Comparison of ENCODE assay signal across 12 cellular contexts in genomic region chr22:35947794-35948425, GRCh38.
"Had no signal": no experiment of that assay in that cellular context is flagged by ENCODE, and none has a peak within 500 bp of the region (broad histone marks: within the 10 kb centered on the region; RNA-seq: fewer than 3 reads in every experiment).

No MANE protein-coding gene starts in this region.

- H3K36me3 Mint-ChIP-seq: activated naive CD8-positive, alpha-beta T cell had no signal

- H3K27ac Mint-ChIP-seq: activated naive CD8-positive, alpha-beta T cell; mesothelial cell of epicardium; neural progenitor cell had no signal

- H3K27me3 Mint-ChIP-seq: activated naive CD8-positive, alpha-beta T cell had no signal

- DNase-seq: activated effector memory CD4-positive, alpha-beta T cell treated with Interleukin-2 at 50 U/mL for 16 hours; activated T-cell treated with anti-CD3 and anti-CD28 coated beads, Interleukin-2, amount 50 U/mL, for 1 hour; kidney glomerular epithelial cell; pancreas; stimulated activated CD4-positive, alpha-beta T cell treated with anti-CD3 and anti-CD28 coated beads, Interleukin-15, amount 100 ng/mL, for 24 hours; stomach had no signal

- H3K9ac ChIP-seq: neural progenitor cell had no signal

- H3K27me3 ChIP-seq: cardiac muscle cell, hepatocyte, neural progenitor cell, pancreas, stomach had no signal

- H3K4me3 ChIP-seq: cardiac muscle cell, hepatocyte, neural progenitor cell, pancreas, stomach, thoracic aorta had no signal

- H3K4me2 ChIP-seq: hepatocyte, neural progenitor cell had no signal

- H3K9me3 ChIP-seq: pancreas, stomach, thoracic aorta had no signal

- H3K4me3 Mint-ChIP-seq: activated naive CD8-positive, alpha-beta T cell; mesothelial cell of epicardium; neural progenitor cell had no signal

- H3K27ac ChIP-seq: cardiac muscle cell, hepatocyte, neural progenitor cell, pancreas, stomach, thoracic aorta had no signal

- H3K4me1 ChIP-seq: pancreas had no signal

- H3K9me3 Mint-ChIP-seq: mesothelial cell of epicardium, neural progenitor cell had no signal

- H3K36me3 ChIP-seq: cardiac muscle cell, neural progenitor cell, pancreas, stomach, thoracic aorta had no signal

- H2AFZ ChIP-seq: hepatocyte, neural progenitor cell had no signal

- H3K4me1 Mint-ChIP-seq: mesothelial cell of epicardium had no signal
